ENCODE assay signal across 2 cellular contexts in the genomic region with DNA sequence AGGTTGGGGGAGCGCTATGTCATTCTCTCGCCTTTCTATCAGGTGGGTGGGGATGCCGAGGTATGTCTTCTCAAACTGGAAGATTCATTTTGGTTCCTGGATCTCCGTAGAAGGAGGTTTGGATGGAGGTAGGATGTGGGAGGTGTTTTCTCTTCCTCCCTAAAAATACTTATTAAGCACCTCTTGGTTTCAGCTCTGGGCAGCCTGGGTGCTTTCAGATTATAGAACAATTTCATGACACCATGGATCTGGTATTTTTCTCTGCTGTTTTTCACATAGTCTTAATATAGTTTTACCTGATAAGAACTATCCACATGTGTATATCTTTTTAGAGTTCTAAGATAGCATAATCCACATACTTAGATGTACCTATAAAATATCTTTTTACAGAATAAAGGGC.
TF ChIP-seq lines count a peak whose summit lies in the region.

No MANE protein-coding gene starts in this region.

TF ChIP-seq in SK-N-SH, 30 proteins besides CTCF, POLR2A, EP300 and RAD21 (continued from another document):
- TF ChIP-seq, protein P1, sequence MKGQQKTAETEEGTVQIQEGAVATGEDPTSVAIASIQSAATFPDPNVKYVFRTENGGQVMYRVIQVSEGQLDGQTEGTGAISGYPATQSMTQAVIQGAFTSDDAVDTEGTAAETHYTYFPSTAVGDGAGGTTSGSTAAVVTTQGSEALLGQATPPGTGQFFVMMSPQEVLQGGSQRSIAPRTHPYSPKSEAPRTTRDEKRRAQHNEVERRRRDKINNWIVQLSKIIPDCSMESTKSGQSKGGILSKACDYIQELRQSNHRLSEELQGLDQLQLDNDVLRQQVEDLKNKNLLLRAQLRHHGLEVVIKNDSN (IDR thresholded peaks at IDR 0.05; ENCODE audit: borderline replicate concordance, low read depth): no peak
- no peak for TF ChIP-seq JUND (IDR thresholded peaks at IDR 0.05)
- TF ChIP-seq FOSL2 (IDR thresholded peaks at IDR 0.05; ENCODE audit: borderline replicate concordance, low read depth): no peak
- TF ChIP-seq ELF1 (IDR thresholded peaks at IDR 0.05): no peak
- TF ChIP-seq POLR2AphosphoS5 (IDR thresholded peaks at IDR 0.05; ENCODE audit: low read depth, low read length): no peak
- TF ChIP-seq RXRA (IDR thresholded peaks at IDR 0.05; ENCODE audit: borderline replicate concordance, low read depth): no peak
- TF ChIP-seq, protein P2, sequence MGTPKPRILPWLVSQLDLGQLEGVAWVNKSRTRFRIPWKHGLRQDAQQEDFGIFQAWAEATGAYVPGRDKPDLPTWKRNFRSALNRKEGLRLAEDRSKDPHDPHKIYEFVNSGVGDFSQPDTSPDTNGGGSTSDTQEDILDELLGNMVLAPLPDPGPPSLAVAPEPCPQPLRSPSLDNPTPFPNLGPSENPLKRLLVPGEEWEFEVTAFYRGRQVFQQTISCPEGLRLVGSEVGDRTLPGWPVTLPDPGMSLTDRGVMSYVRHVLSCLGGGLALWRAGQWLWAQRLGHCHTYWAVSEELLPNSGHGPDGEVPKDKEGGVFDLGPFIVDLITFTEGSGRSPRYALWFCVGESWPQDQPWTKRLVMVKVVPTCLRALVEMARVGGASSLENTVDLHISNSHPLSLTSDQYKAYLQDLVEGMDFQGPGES (IDR thresholded peaks at IDR 0.05; ENCODE audit: low read depth, low read length): no peak
- no peak for TF ChIP-seq TAF1 (IDR thresholded peaks at IDR 0.05; ENCODE audit: borderline replicate concordance, low read depth, low read length)
- TF ChIP-seq FOXM1 (IDR thresholded peaks at IDR 0.05; ENCODE audit: low read depth): no peak
- TF ChIP-seq, protein P3, sequence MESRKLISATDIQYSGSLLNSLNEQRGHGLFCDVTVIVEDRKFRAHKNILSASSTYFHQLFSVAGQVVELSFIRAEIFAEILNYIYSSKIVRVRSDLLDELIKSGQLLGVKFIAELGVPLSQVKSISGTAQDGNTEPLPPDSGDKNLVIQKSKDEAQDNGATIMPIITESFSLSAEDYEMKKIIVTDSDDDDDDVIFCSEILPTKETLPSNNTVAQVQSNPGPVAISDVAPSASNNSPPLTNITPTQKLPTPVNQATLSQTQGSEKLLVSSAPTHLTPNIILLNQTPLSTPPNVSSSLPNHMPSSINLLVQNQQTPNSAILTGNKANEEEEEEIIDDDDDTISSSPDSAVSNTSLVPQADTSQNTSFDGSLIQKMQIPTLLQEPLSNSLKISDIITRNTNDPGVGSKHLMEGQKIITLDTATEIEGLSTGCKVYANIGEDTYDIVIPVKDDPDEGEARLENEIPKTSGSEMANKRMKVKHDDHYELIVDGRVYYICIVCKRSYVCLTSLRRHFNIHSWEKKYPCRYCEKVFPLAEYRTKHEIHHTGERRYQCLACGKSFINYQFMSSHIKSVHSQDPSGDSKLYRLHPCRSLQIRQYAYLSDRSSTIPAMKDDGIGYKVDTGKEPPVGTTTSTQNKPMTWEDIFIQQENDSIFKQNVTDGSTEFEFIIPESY (IDR thresholded peaks at IDR 0.05; ENCODE audit: borderline replicate concordance, low read depth): no peak
- TF ChIP-seq, protein P4, sequence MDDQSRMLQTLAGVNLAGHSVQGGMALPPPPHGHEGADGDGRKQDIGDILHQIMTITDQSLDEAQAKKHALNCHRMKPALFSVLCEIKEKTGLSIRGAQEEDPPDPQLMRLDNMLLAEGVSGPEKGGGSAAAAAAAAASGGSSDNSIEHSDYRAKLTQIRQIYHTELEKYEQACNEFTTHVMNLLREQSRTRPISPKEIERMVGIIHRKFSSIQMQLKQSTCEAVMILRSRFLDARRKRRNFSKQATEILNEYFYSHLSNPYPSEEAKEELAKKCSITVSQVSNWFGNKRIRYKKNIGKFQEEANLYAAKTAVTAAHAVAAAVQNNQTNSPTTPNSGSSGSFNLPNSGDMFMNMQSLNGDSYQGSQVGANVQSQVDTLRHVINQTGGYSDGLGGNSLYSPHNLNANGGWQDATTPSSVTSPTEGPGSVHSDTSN (IDR thresholded peaks at IDR 0.05): no peak

TF ChIP-seq in SK-N-SH treated with all-trans-retinoic acid at 6 μM for 48 hours, 23 proteins besides CTCF, POLR2A, EP300 and RAD21 (continued from another document):
- TF ChIP-seq, protein P5, sequence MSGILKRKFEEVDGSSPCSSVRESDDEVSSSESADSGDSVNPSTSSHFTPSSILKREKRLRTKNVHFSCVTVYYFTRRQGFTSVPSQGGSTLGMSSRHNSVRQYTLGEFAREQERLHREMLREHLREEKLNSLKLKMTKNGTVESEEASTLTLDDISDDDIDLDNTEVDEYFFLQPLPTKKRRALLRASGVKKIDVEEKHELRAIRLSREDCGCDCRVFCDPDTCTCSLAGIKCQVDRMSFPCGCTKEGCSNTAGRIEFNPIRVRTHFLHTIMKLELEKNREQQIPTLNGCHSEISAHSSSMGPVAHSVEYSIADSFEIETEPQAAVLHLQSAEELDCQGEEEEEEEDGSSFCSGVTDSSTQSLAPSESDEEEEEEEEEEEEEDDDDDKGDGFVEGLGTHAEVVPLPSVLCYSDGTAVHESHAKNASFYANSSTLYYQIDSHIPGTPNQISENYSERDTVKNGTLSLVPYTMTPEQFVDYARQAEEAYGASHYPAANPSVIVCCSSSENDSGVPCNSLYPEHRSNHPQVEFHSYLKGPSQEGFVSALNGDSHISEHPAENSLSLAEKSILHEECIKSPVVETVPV (CRISPR knock-in tag; IDR thresholded peaks at IDR 0.05): no peak
- TF ChIP-seq ZNF70 (CRISPR knock-in tag; IDR thresholded peaks at IDR 0.05) (no peak), CSDC2 (CRISPR knock-in tag; IDR thresholded peaks at IDR 0.05) (no peak), ZFP30 (CRISPR knock-in tag; IDR thresholded peaks at IDR 0.05) (no peak), ESRRG (CRISPR knock-in tag; IDR thresholded peaks at IDR 0.05) (no peak), GLIS3 (CRISPR knock-in tag; IDR thresholded peaks at IDR 0.05) (no peak), PPARA (CRISPR knock-in tag; IDR thresholded peaks at IDR 0.05; ENCODE audit: borderline replicate concordance) (no peak), ZNF565 (CRISPR knock-in tag; conservative IDR thresholded peaks at IDR 0.05; ENCODE audit: low read depth) (no peak), TCF4 (CRISPR knock-in tag; IDR thresholded peaks at IDR 0.05; ENCODE audit: borderline replicate concordance) (no peak), ZC3H10 (CRISPR knock-in tag; IDR thresholded peaks at IDR 0.05) (no peak), BACH2 (CRISPR knock-in tag; IDR thresholded peaks at IDR 0.05; ENCODE audit: borderline replicate concordance) (no peak), ZNF8 (CRISPR knock-in tag; IDR thresholded peaks at IDR 0.05) (no peak)
- TF ChIP-seq, protein P6, sequence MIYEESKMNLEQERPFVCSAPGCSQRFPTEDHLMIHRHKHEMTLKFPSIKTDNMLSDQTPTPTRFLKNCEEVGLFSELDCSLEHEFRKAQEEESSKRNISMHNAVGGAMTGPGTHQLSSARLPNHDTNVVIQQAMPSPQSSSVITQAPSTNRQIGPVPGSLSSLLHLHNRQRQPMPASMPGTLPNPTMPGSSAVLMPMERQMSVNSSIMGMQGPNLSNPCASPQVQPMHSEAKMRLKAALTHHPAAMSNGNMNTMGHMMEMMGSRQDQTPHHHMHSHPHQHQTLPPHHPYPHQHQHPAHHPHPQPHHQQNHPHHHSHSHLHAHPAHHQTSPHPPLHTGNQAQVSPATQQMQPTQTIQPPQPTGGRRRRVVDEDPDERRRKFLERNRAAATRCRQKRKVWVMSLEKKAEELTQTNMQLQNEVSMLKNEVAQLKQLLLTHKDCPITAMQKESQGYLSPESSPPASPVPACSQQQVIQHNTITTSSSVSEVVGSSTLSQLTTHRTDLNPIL (CRISPR knock-in tag; IDR thresholded peaks at IDR 0.05; ENCODE audit: low read depth): no peak
- TF ChIP-seq, protein P7, sequence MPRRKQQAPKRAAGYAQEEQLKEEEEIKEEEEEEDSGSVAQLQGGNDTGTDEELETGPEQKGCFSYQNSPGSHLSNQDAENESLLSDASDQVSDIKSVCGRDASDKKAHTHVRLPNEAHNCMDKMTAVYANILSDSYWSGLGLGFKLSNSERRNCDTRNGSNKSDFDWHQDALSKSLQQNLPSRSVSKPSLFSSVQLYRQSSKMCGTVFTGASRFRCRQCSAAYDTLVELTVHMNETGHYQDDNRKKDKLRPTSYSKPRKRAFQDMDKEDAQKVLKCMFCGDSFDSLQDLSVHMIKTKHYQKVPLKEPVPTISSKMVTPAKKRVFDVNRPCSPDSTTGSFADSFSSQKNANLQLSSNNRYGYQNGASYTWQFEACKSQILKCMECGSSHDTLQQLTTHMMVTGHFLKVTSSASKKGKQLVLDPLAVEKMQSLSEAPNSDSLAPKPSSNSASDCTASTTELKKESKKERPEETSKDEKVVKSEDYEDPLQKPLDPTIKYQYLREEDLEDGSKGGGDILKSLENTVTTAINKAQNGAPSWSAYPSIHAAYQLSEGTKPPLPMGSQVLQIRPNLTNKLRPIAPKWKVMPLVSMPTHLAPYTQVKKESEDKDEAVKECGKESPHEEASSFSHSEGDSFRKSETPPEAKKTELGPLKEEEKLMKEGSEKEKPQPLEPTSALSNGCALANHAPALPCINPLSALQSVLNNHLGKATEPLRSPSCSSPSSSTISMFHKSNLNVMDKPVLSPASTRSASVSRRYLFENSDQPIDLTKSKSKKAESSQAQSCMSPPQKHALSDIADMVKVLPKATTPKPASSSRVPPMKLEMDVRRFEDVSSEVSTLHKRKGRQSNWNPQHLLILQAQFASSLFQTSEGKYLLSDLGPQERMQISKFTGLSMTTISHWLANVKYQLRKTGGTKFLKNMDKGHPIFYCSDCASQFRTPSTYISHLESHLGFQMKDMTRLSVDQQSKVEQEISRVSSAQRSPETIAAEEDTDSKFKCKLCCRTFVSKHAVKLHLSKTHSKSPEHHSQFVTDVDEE (CRISPR knock-in tag; IDR thresholded peaks at IDR 0.05): no peak
